In the genomic region with DNA sequence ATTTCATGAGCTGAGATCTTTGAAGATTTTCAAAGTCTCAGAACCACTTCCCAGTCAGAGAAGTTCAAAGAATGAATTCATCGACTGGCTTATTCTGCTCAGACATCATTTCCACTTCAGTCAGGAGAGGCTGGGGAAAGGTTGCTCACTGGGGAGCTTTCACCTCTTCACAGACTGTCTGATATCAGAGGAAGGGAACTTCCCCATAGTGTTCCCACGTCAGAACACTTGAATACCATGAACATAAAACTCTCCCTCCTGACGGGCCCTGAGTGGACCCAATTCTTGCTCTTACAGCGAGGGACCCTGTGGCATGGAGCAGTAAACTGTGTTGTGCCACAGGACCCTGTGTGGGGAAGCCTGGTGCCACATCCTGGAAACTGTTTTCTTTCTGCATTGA, we compare ENCODE assay signal across 14 cellular contexts.
DNase-seq lines count a peak whose midpoint lies in the region; ATAC-seq lines count a peak whose summit lies in the region.
"Had no signal": no experiment of that assay in that cellular context is flagged by ENCODE, and none has a peak within 500 bp of the region (broad histone marks: within the 10 kb centered on the region; RNA-seq: fewer than 3 reads in every experiment).

No MANE protein-coding gene starts in this region.

- no peaks in the 10 kb centered on the region for H3K36me3 Mint-ChIP-seq in T-cell
- no peaks in the 10 kb centered on the region for H3K36me3 Mint-ChIP-seq in activated CD4-positive, alpha-beta T cell treated with anti-CD3 and anti-CD28 coated beads, Interleukin-2, amount 10 ng/mL, durations not matched to agents 24 days and 14 days (ENCODE audit: low read depth)
- H3K36me3 Mint-ChIP-seq in activated naive CD8-positive, alpha-beta T cell treated with anti-CD3 and anti-CD28 coated beads for 36 hours = no peaks in the 10 kb centered on the region
- H3K36me3 Mint-ChIP-seq: natural killer cell treated with Interleukin-12 subunit alpha and Interleukin-12 subunit beta and Interleukin-15 and Interleukin-18, amount 100 ng/mL, for 72 hours had no signal

- ATAC-seq in T-cell (replicated peaks in 1 of 4) (peak; percentile 39 to 97 (median 56)), GM19397 (IDR thresholded peaks at IDR 0.05; ENCODE audit: unreplicated experiment) (no peak), HG02623 (IDR thresholded peaks at IDR 0.05; ENCODE audit: unreplicated experiment) (no peak)
- ATAC-seq: natural killer cell treated with Interleukin-12 subunit alpha and Interleukin-12 subunit beta and Interleukin-15 and Interleukin-18, amount 100 ng/mL, for 72 hours had no signal

- peak overlapping the region; percentile 56 to 68 for H3K27ac Mint-ChIP-seq in T-cell
- H3K27ac Mint-ChIP-seq in activated CD4-positive, alpha-beta T cell treated with anti-CD3 and anti-CD28 coated beads, Interleukin-2, amount 10 ng/mL, durations not matched to agents 24 days and 14 days = peak overlapping the region; percentile 67
- peak overlapping the region; percentile 81 for H3K27ac Mint-ChIP-seq in activated naive CD8-positive, alpha-beta T cell treated with anti-CD3 and anti-CD28 coated beads for 36 hours

- no peaks in the 10 kb centered on the region for H3K9me3 Mint-ChIP-seq in T-cell
- H3K9me3 Mint-ChIP-seq in activated CD4-positive, alpha-beta T cell treated with anti-CD3 and anti-CD28 coated beads, Interleukin-2, amount 10 ng/mL, durations not matched to agents 24 days and 14 days = peaks cover 4% of the 10 kb centered on the region
- H3K9me3 Mint-ChIP-seq in activated naive CD8-positive, alpha-beta T cell treated with anti-CD3 and anti-CD28 coated beads for 36 hours = peaks cover 4% of the 10 kb centered on the region
- H3K9me3 Mint-ChIP-seq: natural killer cell treated with Interleukin-12 subunit alpha and Interleukin-12 subunit beta and Interleukin-15 and Interleukin-18, amount 100 ng/mL, for 72 hours had no signal

- intact Hi-C loops in activated CD4-positive, alpha-beta T cell treated with anti-CD3 and anti-CD28 coated beads, Interleukin-2, amount 10 ng/mL, durations not matched to agents 24 days and 14 days (cut with micrococcal nuclease) = loop anchor here (2.0 to 5.0 kb wide), 3 partner anchors 41 to 74 kb away; no protein-coding TSS in a partner anchor

- H3K4me3 Mint-ChIP-seq in T-cell = peak overlapping the region in 1 of 3 donors; percentile 21
- H3K4me3 Mint-ChIP-seq in activated CD4-positive, alpha-beta T cell treated with anti-CD3 and anti-CD28 coated beads, Interleukin-2, amount 10 ng/mL, durations not matched to agents 24 days and 14 days = peak overlapping the region; percentile 8
- no peak overlapping the region for H3K4me3 Mint-ChIP-seq in activated naive CD8-positive, alpha-beta T cell treated with anti-CD3 and anti-CD28 coated beads for 36 hours
- H3K4me3 Mint-ChIP-seq: natural killer cell treated with Interleukin-12 subunit alpha and Interleukin-12 subunit beta and Interleukin-15 and Interleukin-18, amount 100 ng/mL, for 72 hours had no signal

- DNase-seq in T-cell = peak in 20 of 34 experiments; percentile 6 to 50 (median 23)
- peak; percentile 67 for DNase-seq in activated CD4-positive, alpha-beta T cell treated with anti-CD3 and anti-CD28 coated beads, Interleukin-2, amount 10 ng/mL, durations not matched to agents 24 days and 14 days
- peak; percentile 22 for DNase-seq in activated naive CD8-positive, alpha-beta T cell treated with anti-CD3 and anti-CD28 coated beads for 36 hours
- peak; percentile 44 for DNase-seq in stimulated activated CD4-positive, alpha-beta T cell treated with anti-CD3 and anti-CD28 coated beads, Interleukin-2, amount 100 ng/mL, for 4 hours (ENCODE audit: low read depth)
- DNase-seq in mesenteric fat pad (ENCODE audit: low spot score) = no peak
- DNase-seq: foreskin melanocyte; NCI-H187; NCI-H510A treated with DMSO at 0.1 percent for 48 hours; OCI-M1; stimulated activated CD8-positive, alpha-beta memory T cell treated with anti-CD3 and anti-CD28 coated beads, Interleukin-4, amount 100 ng/mL, for 48 hours; WERI-Rb-1 had no signal

- POLR2A ChIA-PET in T-cell (lab: Charles Lee) = interaction anchor here (0.6 to 0.9 kb wide), 2 partner anchors 23 to 59 kb away, joined by 5 read pairs; no protein-coding TSS in a partner anchor

- CTCF ChIA-PET in T-cell (lab: Charles Lee) = no interaction called here

- H3K27me3 Mint-ChIP-seq in T-cell = no peaks in the 10 kb centered on the region
- no peaks in the 10 kb centered on the region for H3K27me3 Mint-ChIP-seq in activated CD4-positive, alpha-beta T cell treated with anti-CD3 and anti-CD28 coated beads, Interleukin-2, amount 10 ng/mL, durations not matched to agents 24 days and 14 days
- H3K27me3 Mint-ChIP-seq in activated naive CD8-positive, alpha-beta T cell treated with anti-CD3 and anti-CD28 coated beads for 36 hours = no peaks in the 10 kb centered on the region

- H3K4me1 Mint-ChIP-seq in T-cell = peaks cover 62 to 68% (median 67%) of the 10 kb centered on the region in 3 donors
- H3K4me1 Mint-ChIP-seq in activated CD4-positive, alpha-beta T cell treated with anti-CD3 and anti-CD28 coated beads, Interleukin-2, amount 10 ng/mL, durations not matched to agents 24 days and 14 days = peaks cover 51% of the 10 kb centered on the region
- peaks cover 49% of the 10 kb centered on the region for H3K4me1 Mint-ChIP-seq in activated naive CD8-positive, alpha-beta T cell treated with anti-CD3 and anti-CD28 coated beads for 36 hours

Comparison
In these comparisons a context has a peak if more than half of its experiments do, and no peak if none do; other contexts are left out.
1. ATAC-seq: peak in T-cell (4 of 4); none in GM19397 (single experiment) and HG02623 (single experiment).
2. Peak in every context shown above with its lines, with median percentiles within 50 percentile points of each other: H3K27ac Mint-ChIP-seq.